Comparison of ENCODE assay signal across 20 cellular contexts in the genomic region with DNA sequence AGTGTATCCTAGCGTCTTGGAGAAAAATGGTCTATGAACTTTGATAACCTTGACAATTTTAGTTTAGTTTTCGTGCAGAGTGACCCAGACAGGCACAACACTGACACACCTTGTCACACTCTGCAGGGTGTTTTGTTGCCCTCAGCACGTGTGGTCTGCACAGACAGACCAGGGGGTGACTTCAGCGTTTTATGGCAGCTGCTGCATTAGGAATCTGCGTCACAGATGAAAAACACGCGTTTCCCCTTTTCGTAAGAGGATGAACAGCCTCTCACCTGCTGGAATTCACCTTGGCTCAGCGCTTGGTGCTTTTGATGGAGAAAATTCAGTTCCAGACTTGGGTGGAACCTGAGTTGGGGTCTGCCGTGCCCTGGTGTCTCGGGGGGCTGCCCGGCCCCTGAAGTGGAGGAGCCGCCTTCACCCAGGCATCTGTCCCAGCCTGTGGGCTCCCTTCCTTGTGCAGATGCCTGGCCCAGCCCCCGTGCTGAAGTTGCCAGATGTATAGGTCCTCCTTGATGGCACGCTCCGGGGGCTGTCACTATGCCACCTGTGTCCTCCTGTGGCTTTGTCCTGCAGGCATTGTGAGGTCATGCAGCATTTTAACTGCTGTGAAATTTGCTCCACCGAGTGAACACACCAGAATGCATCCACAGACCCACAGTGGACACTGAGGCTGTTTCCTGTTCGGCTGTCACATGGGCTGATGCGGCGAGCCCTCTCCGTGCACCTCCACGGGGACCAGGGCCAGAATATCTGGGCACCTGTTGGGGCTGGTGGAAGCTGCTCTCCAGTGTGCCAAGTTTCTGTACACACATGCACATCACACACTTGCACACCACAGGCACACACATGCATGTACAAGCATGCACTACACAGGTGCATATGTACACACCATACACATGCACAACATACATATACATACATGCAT. TPM values are rescaled to one million over a fixed set of nuclear protein-coding genes. Genes with fewer than 3 reads are reported as not detected.
DNase-seq lines count a peak whose midpoint lies in the region; ATAC-seq and TF ChIP-seq lines count a peak whose summit lies in the region.
"Had no signal": no experiment of that assay in that cellular context is flagged by ENCODE, and none has a peak within 500 bp of the region (broad histone marks: within the 10 kb centered on the region; RNA-seq: fewer than 3 reads in every experiment).

No MANE protein-coding gene starts in this region.

- peaks cover under 1% of the 10 kb centered on the region; the same call in 1 of the 2 replicates for H3K9me3 Mint-ChIP-seq in WTC11
- no peaks in the 10 kb centered on the region for H3K9me3 Mint-ChIP-seq in naive B cell
- H3K9me3 Mint-ChIP-seq: CD4-positive, alpha-beta memory T cell; dendritic cell treated with granulocyte-macrophage colony-stimulating factor and Interleukin-4, amounts not matched to agents 40 ng/mL and 50 ng/mL, for 4 days had no signal

- peaks cover 56% of the 10 kb centered on the region for H4K20me1 ChIP-seq in BLaER1

- peak overlapping the region; percentile 7; the same call in 1 of the 2 replicates for H3K27ac ChIP-seq in BLaER1
- H3K27ac ChIP-seq: thoracic aorta had no signal

- DNase-seq in WTC11 (ENCODE audit: low spot score) (peak; percentile 8), naive B cell (peak; percentile 84), anterior cingulate cortex (lab: John Stamatoyannopoulos, UW) (no peak), globus pallidus (ENCODE audit: low spot score) (no peak), HCEC 1CT (no peak), glomerular visceral epithelial cell (ENCODE audit: extremely low spot score) (no peak)
- DNase-seq: activated gamma-delta T cell, DMS153, hippocampal formation, mammary epithelial cell, NCI-H1436, NCI-H526 treated with DMSO at 0.1 percent for 48 hours had no signal

- H3K36me3 Mint-ChIP-seq in WTC11, result no peaks in the 10 kb centered on the region
- H3K36me3 Mint-ChIP-seq in naive B cell, result no peaks in the 10 kb centered on the region
- H3K36me3 Mint-ChIP-seq: CD4-positive, alpha-beta memory T cell had no signal

- H3K27me3 Mint-ChIP-seq in WTC11 (ENCODE audit: low read depth) (no peaks in the 10 kb centered on the region), naive B cell (no peaks in the 10 kb centered on the region)
- H3K27me3 Mint-ChIP-seq: CD4-positive, alpha-beta memory T cell; dendritic cell treated with granulocyte-macrophage colony-stimulating factor and Interleukin-4, amounts not matched to agents 40 ng/mL and 50 ng/mL, for 4 days had no signal

- H3K4me3 Mint-ChIP-seq in WTC11 (no peak overlapping the region), naive B cell (peak overlapping the region in 1 of 8 donors; percentile 60)
- H3K4me3 Mint-ChIP-seq: dendritic cell treated with granulocyte-macrophage colony-stimulating factor and Interleukin-4, amounts not matched to agents 40 ng/mL and 50 ng/mL, for 4 days; nephron had no signal

- no peaks in the 10 kb centered on the region; the same call in 1 of the 2 replicates for H3K36me3 ChIP-seq in BLaER1
- H3K36me3 ChIP-seq: HAP-1, thoracic aorta had no signal

- TF ChIP-seq CTCF in WTC11 (IDR thresholded peaks at IDR 0.05), result no peak

- H3K4me1 Mint-ChIP-seq in WTC11 (no peaks in the 10 kb centered on the region), naive B cell (peaks cover 29 to 32% (median 31%) of the 10 kb centered on the region in 3 donors)

- CTCF ChIA-PET in WTC11 (lab: Charles Lee), result interaction anchor here (0.5 to 0.6 kb wide), 2 partner anchors 531 to 555 kb away, joined by 5 read pairs; no protein-coding TSS in a partner anchor

- H3K4me3 ChIP-seq in BLaER1, result peak overlapping the region; percentile 32; the same call in 1 of the 2 replicates
- H3K4me3 ChIP-seq: HAP-1, thoracic aorta had no signal

- no peak overlapping the region for H3K9ac ChIP-seq in BLaER1

- peaks cover 90% of the 10 kb centered on the region for H3K4me1 ChIP-seq in BLaER1
- H3K4me1 ChIP-seq: HAP-1 had no signal

- H3K9me3 ChIP-seq in BLaER1, result no peaks in the 10 kb centered on the region
- H3K9me3 ChIP-seq: HAP-1, thoracic aorta had no signal

- POLR2A ChIA-PET in WTC11 (lab: Charles Lee), result no interaction called here

- no peaks in the 10 kb centered on the region for H3K27me3 ChIP-seq in BLaER1

- peak overlapping the region; percentile 89 for H3K4me2 ChIP-seq in BLaER1

- H3K27ac Mint-ChIP-seq in WTC11 (no peak overlapping the region), naive B cell (no peak overlapping the region)
- H3K27ac Mint-ChIP-seq: dendritic cell treated with granulocyte-macrophage colony-stimulating factor and Interleukin-4, amounts not matched to agents 40 ng/mL and 50 ng/mL, for 4 days; nephron had no signal

- ATAC-seq in GM18511 (IDR thresholded peaks at IDR 0.05; ENCODE audit: unreplicated experiment), result peak; percentile 7
- ATAC-seq in WTC11, result no peak
- ATAC-seq in naive B cell (ENCODE audit: low read depth in 2 of 2), result peak; percentile 76 to 77
- ATAC-seq: sciatic nerve had no signal

TF ChIP-seq in WTC11, 78 proteins besides CTCF, POLR2A, EP300 and RAD21:
- TF ChIP-seq ZNF232 (CRISPR knock-in tag; IDR thresholded peaks at IDR 0.05) (no peak), NR2C2 (CRISPR knock-in tag; IDR thresholded peaks at IDR 0.05) (no peak), GTF2I (CRISPR knock-in tag; conservative IDR thresholded peaks at IDR 0.05) (no peak), JAZF1 (CRISPR knock-in tag; IDR thresholded peaks at IDR 0.05) (no peak), ZNF423 (CRISPR knock-in tag; IDR thresholded peaks at IDR 0.05) (no peak), RELA (CRISPR knock-in tag; IDR thresholded peaks at IDR 0.05; ENCODE audit: borderline replicate concordance) (no peak), MXD4 (CRISPR knock-in tag; IDR thresholded peaks at IDR 0.05; ENCODE audit: borderline replicate concordance) (no peak), NR1H2 (CRISPR knock-in tag; IDR thresholded peaks at IDR 0.05) (no peak), ATF1 (CRISPR knock-in tag; IDR thresholded peaks at IDR 0.05) (no peak), ZNF416 (CRISPR knock-in tag; IDR thresholded peaks at IDR 0.05) (no peak)
- TF ChIP-seq, protein P1, sequence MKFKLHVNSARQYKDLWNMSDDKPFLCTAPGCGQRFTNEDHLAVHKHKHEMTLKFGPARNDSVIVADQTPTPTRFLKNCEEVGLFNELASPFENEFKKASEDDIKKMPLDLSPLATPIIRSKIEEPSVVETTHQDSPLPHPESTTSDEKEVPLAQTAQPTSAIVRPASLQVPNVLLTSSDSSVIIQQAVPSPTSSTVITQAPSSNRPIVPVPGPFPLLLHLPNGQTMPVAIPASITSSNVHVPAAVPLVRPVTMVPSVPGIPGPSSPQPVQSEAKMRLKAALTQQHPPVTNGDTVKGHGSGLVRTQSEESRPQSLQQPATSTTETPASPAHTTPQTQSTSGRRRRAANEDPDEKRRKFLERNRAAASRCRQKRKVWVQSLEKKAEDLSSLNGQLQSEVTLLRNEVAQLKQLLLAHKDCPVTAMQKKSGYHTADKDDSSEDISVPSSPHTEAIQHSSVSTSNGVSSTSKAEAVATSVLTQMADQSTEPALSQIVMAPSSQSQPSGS (CRISPR knock-in tag; IDR thresholded peaks at IDR 0.05; ENCODE audit: borderline replicate concordance, low read depth), result no peak
- TF ChIP-seq, protein P2, sequence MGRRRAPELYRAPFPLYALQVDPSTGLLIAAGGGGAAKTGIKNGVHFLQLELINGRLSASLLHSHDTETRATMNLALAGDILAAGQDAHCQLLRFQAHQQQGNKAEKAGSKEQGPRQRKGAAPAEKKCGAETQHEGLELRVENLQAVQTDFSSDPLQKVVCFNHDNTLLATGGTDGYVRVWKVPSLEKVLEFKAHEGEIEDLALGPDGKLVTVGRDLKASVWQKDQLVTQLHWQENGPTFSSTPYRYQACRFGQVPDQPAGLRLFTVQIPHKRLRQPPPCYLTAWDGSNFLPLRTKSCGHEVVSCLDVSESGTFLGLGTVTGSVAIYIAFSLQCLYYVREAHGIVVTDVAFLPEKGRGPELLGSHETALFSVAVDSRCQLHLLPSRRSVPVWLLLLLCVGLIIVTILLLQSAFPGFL (CRISPR knock-in tag; IDR thresholded peaks at IDR 0.05; ENCODE audit: borderline replicate concordance), result no peak
- TF ChIP-seq, protein P3, sequence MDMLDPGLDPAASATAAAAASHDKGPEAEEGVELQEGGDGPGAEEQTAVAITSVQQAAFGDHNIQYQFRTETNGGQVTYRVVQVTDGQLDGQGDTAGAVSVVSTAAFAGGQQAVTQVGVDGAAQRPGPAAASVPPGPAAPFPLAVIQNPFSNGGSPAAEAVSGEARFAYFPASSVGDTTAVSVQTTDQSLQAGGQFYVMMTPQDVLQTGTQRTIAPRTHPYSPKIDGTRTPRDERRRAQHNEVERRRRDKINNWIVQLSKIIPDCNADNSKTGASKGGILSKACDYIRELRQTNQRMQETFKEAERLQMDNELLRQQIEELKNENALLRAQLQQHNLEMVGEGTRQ (CRISPR knock-in tag; IDR thresholded peaks at IDR 0.05), result no peak

RNA-seq across cellular contexts. Expression of a gene that starts 18.3 kb away (rescaled TPM):
- 20.0 to 22.1 TPM (median 21.5 TPM) in 3 replicates for total RNA-seq in WTC11 (2021)
- polyA plus RNA-seq in naive B cell (ENCODE audit: low read depth in 6 of 6), result 1 to 10 TPM; 1.3 to 6.7 (median 2.1) TPM

Comparison
In these comparisons a context has a peak if more than half of its experiments do, and no peak if none do; other contexts are left out.
1. DNase-seq: peak in WTC11 (single experiment) and naive B cell (single experiment); none in anterior cingulate cortex (0 of 58), globus pallidus (single experiment), HCEC 1CT (single experiment) and glomerular visceral epithelial cell (single experiment).